1 cellular context compared by ENCODE assay signal in genomic region chr9:96138616-96139015, GRCh38.
TF ChIP-seq lines count a peak whose summit lies in the region.

No MANE protein-coding gene starts in this region.

TF ChIP-seq in H1, 55 proteins besides CTCF, POLR2A, EP300 and RAD21 (continued from another document):
- TF ChIP-seq CHD7 (IDR thresholded peaks at IDR 0.05; ENCODE audit: insufficient replicate concordance, low read length) (no peak), USF2 (IDR thresholded peaks at IDR 0.05; ENCODE audit: low read length) (no peak)
TF ChIP-seq in H1: peak in this region for 0.
